Comparison of ENCODE assay signal across 1 cellular context in the genomic region with DNA sequence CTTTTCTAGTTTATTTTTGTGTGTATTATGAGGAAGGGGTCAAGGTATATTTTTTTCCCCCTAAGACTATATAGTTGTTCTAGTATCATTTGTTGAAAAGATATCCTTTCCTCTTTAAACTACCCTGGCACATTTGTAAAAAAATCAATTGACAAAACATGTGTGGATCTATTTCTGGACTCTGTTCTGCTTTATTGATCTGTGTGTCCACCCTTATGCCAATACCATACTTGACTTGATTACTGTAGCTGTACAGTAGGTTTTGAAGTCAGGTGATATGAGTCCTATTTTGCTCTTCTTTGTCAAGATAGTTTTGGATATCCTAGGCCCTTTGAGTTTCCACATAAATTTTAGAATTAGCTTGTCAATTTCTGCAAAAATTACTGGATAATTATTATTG.
A peak's percentile ranks its signal among the peaks of the same experiment; 100 is the strongest.
TF ChIP-seq lines count a peak whose summit lies in the region.

No MANE protein-coding gene starts in this region.

TF ChIP-seq in HepG2, 621 proteins besides CTCF, POLR2A, EP300 and RAD21 (continued from another document):
- TF ChIP-seq, protein P1, sequence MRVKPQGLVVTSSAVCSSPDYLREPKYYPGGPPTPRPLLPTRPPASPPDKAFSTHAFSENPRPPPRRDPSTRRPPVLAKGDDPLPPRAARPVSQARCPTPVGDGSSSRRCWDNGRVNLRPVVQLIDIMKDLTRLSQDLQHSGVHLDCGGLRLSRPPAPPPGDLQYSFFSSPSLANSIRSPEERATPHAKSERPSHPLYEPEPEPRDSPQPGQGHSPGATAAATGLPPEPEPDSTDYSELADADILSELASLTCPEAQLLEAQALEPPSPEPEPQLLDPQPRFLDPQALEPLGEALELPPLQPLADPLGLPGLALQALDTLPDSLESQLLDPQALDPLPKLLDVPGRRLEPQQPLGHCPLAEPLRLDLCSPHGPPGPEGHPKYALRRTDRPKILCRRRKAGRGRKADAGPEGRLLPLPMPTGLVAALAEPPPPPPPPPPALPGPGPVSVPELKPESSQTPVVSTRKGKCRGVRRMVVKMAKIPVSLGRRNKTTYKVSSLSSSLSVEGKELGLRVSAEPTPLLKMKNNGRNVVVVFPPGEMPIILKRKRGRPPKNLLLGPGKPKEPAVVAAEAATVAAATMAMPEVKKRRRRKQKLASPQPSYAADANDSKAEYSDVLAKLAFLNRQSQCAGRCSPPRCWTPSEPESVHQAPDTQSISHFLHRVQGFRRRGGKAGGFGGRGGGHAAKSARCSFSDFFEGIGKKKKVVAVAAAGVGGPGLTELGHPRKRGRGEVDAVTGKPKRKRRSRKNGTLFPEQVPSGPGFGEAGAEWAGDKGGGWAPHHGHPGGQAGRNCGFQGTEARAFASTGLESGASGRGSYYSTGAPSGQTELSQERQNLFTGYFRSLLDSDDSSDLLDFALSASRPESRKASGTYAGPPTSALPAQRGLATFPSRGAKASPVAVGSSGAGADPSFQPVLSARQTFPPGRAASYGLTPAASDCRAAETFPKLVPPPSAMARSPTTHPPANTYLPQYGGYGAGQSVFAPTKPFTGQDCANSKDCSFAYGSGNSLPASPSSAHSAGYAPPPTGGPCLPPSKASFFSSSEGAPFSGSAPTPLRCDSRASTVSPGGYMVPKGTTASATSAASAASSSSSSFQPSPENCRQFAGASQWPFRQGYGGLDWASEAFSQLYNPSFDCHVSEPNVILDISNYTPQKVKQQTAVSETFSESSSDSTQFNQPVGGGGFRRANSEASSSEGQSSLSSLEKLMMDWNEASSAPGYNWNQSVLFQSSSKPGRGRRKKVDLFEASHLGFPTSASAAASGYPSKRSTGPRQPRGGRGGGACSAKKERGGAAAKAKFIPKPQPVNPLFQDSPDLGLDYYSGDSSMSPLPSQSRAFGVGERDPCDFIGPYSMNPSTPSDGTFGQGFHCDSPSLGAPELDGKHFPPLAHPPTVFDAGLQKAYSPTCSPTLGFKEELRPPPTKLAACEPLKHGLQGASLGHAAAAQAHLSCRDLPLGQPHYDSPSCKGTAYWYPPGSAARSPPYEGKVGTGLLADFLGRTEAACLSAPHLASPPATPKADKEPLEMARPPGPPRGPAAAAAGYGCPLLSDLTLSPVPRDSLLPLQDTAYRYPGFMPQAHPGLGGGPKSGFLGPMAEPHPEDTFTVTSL (CRISPR knock-in tag; IDR thresholded peaks at IDR 0.05; ENCODE audit: borderline replicate concordance), result peak; percentile 65; the same call in 1 of the 2 replicates
- TF ChIP-seq RFXANK (CRISPR knock-in tag; IDR thresholded peaks at IDR 0.05) (no peak), ZNF253 (CRISPR knock-in tag; IDR thresholded peaks at IDR 0.05; ENCODE audit: borderline replicate concordance) (no peak), ZNF780A (CRISPR knock-in tag; IDR thresholded peaks at IDR 0.05) (no peak), HOXA9 (CRISPR knock-in tag; IDR thresholded peaks at IDR 0.05; ENCODE audit: borderline replicate concordance) (no peak), HNF4A (CRISPR knock-in tag; IDR thresholded peaks at IDR 0.05) (peak; percentile 78), FOXP1 (IDR thresholded peaks at IDR 0.05) (no peak), FOXP1 (CRISPR knock-in tag; IDR thresholded peaks at IDR 0.05) (peak; percentile 42; the same call in 1 of the 2 replicates), JARID2 (CRISPR knock-in tag; IDR thresholded peaks at IDR 0.05; ENCODE audit: insufficient replicate concordance) (no peak), NFE2L1 (CRISPR knock-in tag; IDR thresholded peaks at IDR 0.05; ENCODE audit: borderline replicate concordance) (no peak), PHF8 (CRISPR knock-in tag; IDR thresholded peaks at IDR 0.05) (no peak), ONECUT2 (CRISPR knock-in tag; IDR thresholded peaks at IDR 0.05) (peak; percentile 94), KLF16 (CRISPR knock-in tag; IDR thresholded peaks at IDR 0.05) (no peak), CCDC6 (CRISPR knock-in tag; IDR thresholded peaks at IDR 0.05) (no peak), HDAC1 (CRISPR knock-in tag; IDR thresholded peaks at IDR 0.05) (peak; percentile 52), ZFY (CRISPR knock-in tag; IDR thresholded peaks at IDR 0.05) (no peak), ZBTB20 (CRISPR knock-in tag; IDR thresholded peaks at IDR 0.05; ENCODE audit: borderline replicate concordance, low read depth) (no peak), SIX1 (CRISPR knock-in tag; IDR thresholded peaks at IDR 0.05; ENCODE audit: borderline replicate concordance) (no peak), MAFF (IDR thresholded peaks at IDR 0.05; ENCODE audit: low read depth, low read length) (no peak), SP5 (CRISPR knock-in tag; IDR thresholded peaks at IDR 0.05; ENCODE audit: borderline replicate concordance, low read depth) (no peak), GATAD2A (CRISPR knock-in tag; IDR thresholded peaks at IDR 0.05) (peak; percentile 91), DNMT1 (CRISPR knock-in tag; IDR thresholded peaks at IDR 0.05) (no peak)
- TF ChIP-seq, protein P2, sequence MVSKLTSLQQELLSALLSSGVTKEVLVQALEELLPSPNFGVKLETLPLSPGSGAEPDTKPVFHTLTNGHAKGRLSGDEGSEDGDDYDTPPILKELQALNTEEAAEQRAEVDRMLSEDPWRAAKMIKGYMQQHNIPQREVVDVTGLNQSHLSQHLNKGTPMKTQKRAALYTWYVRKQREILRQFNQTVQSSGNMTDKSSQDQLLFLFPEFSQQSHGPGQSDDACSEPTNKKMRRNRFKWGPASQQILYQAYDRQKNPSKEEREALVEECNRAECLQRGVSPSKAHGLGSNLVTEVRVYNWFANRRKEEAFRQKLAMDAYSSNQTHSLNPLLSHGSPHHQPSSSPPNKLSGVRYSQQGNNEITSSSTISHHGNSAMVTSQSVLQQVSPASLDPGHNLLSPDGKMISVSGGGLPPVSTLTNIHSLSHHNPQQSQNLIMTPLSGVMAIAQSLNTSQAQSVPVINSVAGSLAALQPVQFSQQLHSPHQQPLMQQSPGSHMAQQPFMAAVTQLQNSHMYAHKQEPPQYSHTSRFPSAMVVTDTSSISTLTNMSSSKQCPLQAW (CRISPR knock-in tag; IDR thresholded peaks at IDR 0.05), result no peak
- TF ChIP-seq, protein P3, sequence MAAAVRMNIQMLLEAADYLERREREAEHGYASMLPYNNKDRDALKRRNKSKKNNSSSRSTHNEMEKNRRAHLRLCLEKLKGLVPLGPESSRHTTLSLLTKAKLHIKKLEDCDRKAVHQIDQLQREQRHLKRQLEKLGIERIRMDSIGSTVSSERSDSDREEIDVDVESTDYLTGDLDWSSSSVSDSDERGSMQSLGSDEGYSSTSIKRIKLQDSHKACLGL (CRISPR knock-in tag; IDR thresholded peaks at IDR 0.05), result no peak
- TF ChIP-seq, protein P4, sequence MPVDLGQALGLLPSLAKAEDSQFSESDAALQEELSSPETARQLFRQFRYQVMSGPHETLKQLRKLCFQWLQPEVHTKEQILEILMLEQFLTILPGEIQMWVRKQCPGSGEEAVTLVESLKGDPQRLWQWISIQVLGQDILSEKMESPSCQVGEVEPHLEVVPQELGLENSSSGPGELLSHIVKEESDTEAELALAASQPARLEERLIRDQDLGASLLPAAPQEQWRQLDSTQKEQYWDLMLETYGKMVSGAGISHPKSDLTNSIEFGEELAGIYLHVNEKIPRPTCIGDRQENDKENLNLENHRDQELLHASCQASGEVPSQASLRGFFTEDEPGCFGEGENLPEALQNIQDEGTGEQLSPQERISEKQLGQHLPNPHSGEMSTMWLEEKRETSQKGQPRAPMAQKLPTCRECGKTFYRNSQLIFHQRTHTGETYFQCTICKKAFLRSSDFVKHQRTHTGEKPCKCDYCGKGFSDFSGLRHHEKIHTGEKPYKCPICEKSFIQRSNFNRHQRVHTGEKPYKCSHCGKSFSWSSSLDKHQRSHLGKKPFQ (CRISPR knock-in tag; IDR thresholded peaks at IDR 0.05; ENCODE audit: insufficient replicate concordance), result no peak
- TF ChIP-seq, protein P5, sequence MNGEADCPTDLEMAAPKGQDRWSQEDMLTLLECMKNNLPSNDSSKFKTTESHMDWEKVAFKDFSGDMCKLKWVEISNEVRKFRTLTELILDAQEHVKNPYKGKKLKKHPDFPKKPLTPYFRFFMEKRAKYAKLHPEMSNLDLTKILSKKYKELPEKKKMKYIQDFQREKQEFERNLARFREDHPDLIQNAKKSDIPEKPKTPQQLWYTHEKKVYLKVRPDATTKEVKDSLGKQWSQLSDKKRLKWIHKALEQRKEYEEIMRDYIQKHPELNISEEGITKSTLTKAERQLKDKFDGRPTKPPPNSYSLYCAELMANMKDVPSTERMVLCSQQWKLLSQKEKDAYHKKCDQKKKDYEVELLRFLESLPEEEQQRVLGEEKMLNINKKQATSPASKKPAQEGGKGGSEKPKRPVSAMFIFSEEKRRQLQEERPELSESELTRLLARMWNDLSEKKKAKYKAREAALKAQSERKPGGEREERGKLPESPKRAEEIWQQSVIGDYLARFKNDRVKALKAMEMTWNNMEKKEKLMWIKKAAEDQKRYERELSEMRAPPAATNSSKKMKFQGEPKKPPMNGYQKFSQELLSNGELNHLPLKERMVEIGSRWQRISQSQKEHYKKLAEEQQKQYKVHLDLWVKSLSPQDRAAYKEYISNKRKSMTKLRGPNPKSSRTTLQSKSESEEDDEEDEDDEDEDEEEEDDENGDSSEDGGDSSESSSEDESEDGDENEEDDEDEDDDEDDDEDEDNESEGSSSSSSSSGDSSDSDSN (CRISPR knock-in tag; IDR thresholded peaks at IDR 0.05), result no peak
TF ChIP-seq in HepG2: peak in this region for 19.
